Comparison of ENCODE assay signal across 15 cellular contexts in the genomic region with DNA sequence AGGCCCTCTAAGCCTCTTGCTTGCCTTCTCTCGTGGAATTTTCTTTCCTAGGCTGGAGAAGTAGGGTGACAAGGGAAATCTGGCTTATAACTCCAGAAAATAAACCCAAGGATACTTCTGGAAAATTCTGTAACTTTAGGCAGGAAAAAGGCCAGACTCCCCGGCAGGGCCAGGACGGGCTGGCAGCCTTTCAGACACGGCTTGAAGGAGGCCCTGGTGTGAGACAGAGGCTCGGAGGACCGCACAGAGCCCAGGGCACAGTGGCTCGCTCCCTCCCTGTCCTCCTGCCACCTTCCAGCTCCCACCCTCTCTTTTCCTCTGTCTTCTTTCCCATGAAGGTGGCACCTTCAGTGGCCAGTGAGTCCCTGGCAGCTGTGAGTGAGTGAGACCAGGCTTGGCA. TPM values are rescaled to one million over a fixed set of nuclear protein-coding genes. Genes with fewer than 3 reads are reported as not detected.
DNase-seq lines count a peak whose midpoint lies in the region; ATAC-seq and TF ChIP-seq lines count a peak whose summit lies in the region.
"Had no signal": no experiment of that assay in that cellular context is flagged by ENCODE, and none has a peak within 500 bp of the region (broad histone marks: within the 10 kb centered on the region; RNA-seq: fewer than 3 reads in every experiment).

No MANE protein-coding gene starts in this region.

- no peak for TF ChIP-seq EP300 in sigmoid colon (IDR thresholded peaks at IDR 0.05)

- peak overlapping the region; percentile 17 to 35 for H3K27ac Mint-ChIP-seq in effector memory CD8-positive, alpha-beta T cell
- H3K27ac Mint-ChIP-seq in nephron progenitor cell, result peak overlapping the region; percentile 71
- H3K27ac Mint-ChIP-seq: B cell; CD8-positive, alpha-beta T cell had no signal

- no peak for ATAC-seq in effector memory CD8-positive, alpha-beta T cell (replicated peaks)
- no peak for ATAC-seq in SK-N-SH treated with all-trans-retinoic acid at 6 μM for 48 hours
- ATAC-seq: CD8-positive, alpha-beta T cell had no signal

- peaks cover 0 to 20% (median 1%) of the 10 kb centered on the region in 4 donors for H3K36me3 ChIP-seq in sigmoid colon

- no peaks in the 10 kb centered on the region for H3K27me3 ChIP-seq in sigmoid colon
- H3K27me3 ChIP-seq: BLaER1 treated with 17β-estradiol and CSF1 and Interleukin-3, amounts not matched to agents 10 nM and 100 nM had no signal

- H3K4me1 ChIP-seq in sigmoid colon, result peaks cover 0 to 24% (median 16%) of the 10 kb centered on the region in 4 donors

- peaks cover 24% of the 10 kb centered on the region for H3K36me3 Mint-ChIP-seq in effector memory CD8-positive, alpha-beta T cell (ENCODE audit: insufficient read depth)
- H3K36me3 Mint-ChIP-seq in nephron progenitor cell (ENCODE audit: low read depth), result peaks cover 59% of the 10 kb centered on the region

- peaks cover 0 to 2% of the 10 kb centered on the region in 2 donors for H3K4me1 Mint-ChIP-seq in effector memory CD8-positive, alpha-beta T cell (ENCODE audit: low read depth in 2 of 2)
- peaks cover 44% of the 10 kb centered on the region for H3K4me1 Mint-ChIP-seq in nephron progenitor cell

- no peak for TF ChIP-seq CTCF in RWPE1 (conservative IDR thresholded peaks at IDR 0.05; ENCODE audit: low read depth)
- no peak for TF ChIP-seq CTCF in nephron progenitor cell (IDR thresholded peaks at IDR 0.05)
- no peak for TF ChIP-seq CTCF in sigmoid colon (IDR thresholded peaks at IDR 0.05)

- H3K27me3 Mint-ChIP-seq in effector memory CD8-positive, alpha-beta T cell, result no peaks in the 10 kb centered on the region
- H3K27me3 Mint-ChIP-seq in nephron progenitor cell (ENCODE audit: low read depth, poor library complexity), result no peaks in the 10 kb centered on the region
- H3K27me3 Mint-ChIP-seq: B cell had no signal

- no peaks in the 10 kb centered on the region for H3K9me3 ChIP-seq in sigmoid colon

- no peaks in the 10 kb centered on the region for H3K9me3 Mint-ChIP-seq in effector memory CD8-positive, alpha-beta T cell
- H3K9me3 Mint-ChIP-seq in nephron progenitor cell, result peaks cover 20% of the 10 kb centered on the region

- no peak overlapping the region for H3K4me3 Mint-ChIP-seq in effector memory CD8-positive, alpha-beta T cell
- no peak overlapping the region for H3K4me3 Mint-ChIP-seq in nephron progenitor cell
- H3K4me3 Mint-ChIP-seq: B cell; CD8-positive, alpha-beta T cell; H9 had no signal

- 89 to 96% methylated on average over 7 of the region's 7 CpGs for WGBS in sigmoid colon, 2 donors

- peak overlapping the region; percentile 10 for H3K27ac ChIP-seq in RWPE1
- H3K27ac ChIP-seq in sigmoid colon, result peak overlapping the region in 3 of 4 donors; percentile 38 to 68 (median 54)
- H3K27ac ChIP-seq: BLaER1 treated with 17β-estradiol and CSF1 and Interleukin-3, amounts not matched to agents 10 nM and 100 nM had no signal

- H3K4me3 ChIP-seq in sigmoid colon, result no peak overlapping the region
- H3K4me3 ChIP-seq: BLaER1 treated with 17β-estradiol and CSF1 and Interleukin-3, amounts not matched to agents 10 nM and 100 nM had no signal

- TF ChIP-seq POLR2A in sigmoid colon (IDR thresholded peaks at IDR 0.05), result no peak

- CTCF ChIA-PET in RWPE1 (lab: Yijun Ruan, JAX), result interaction anchor here (0.5 kb wide), 1 partner anchor 29 kb away, joined by 3 read pairs; no protein-coding TSS in a partner anchor

- intact Hi-C loops in sigmoid colon (cut with DNase I), result loop anchor here (5.0 kb wide), 3 partner anchors 130 to 250 kb away; partner anchors contain the start of gene CDON

- DNase-seq in RWPE1 (ENCODE audit: low spot score) (no peak), nephron progenitor cell (no peak), sigmoid colon (no peak), HuH-7.5 (ENCODE audit: low spot score) (no peak), NCI-H446 treated with DMSO at 0.1 percent for 48 hours (lab: John Stamatoyannopoulos, UW) (no peak)
- no peak for DNase-seq in effector memory CD8-positive, alpha-beta T cell
- DNase-seq in activated CD4-positive, alpha-beta T cell treated with anti-CD3 and anti-CD28 coated beads for 1 hour, result no peak
- DNase-seq: Calu3; CD8-positive, alpha-beta T cell; DMS79 treated with DMSO at 0.1 percent for 48 hours; GF-D8; H9 had no signal

- POLR2A ChIA-PET in RWPE1 (lab: Yijun Ruan, JAX; ENCODE audit: low non-redundant PET), result no interaction called here

TF ChIP-seq in SK-N-SH treated with all-trans-retinoic acid at 6 μM for 48 hours, 23 proteins besides CTCF, POLR2A, EP300 and RAD21:
- TF ChIP-seq GLIS3 (CRISPR knock-in tag; IDR thresholded peaks at IDR 0.05) (no peak), ISL1 (CRISPR knock-in tag; IDR thresholded peaks at IDR 0.05) (no peak), RARB (CRISPR knock-in tag; IDR thresholded peaks at IDR 0.05) (no peak), PPARA (CRISPR knock-in tag; IDR thresholded peaks at IDR 0.05; ENCODE audit: borderline replicate concordance) (no peak), TSHZ2 (CRISPR knock-in tag; IDR thresholded peaks at IDR 0.05) (no peak), TOX (CRISPR knock-in tag; IDR thresholded peaks at IDR 0.05; ENCODE audit: borderline replicate concordance) (no peak), ZNF8 (CRISPR knock-in tag; IDR thresholded peaks at IDR 0.05) (no peak), ZNF565 (CRISPR knock-in tag; conservative IDR thresholded peaks at IDR 0.05; ENCODE audit: low read depth) (no peak), ZNF70 (CRISPR knock-in tag; IDR thresholded peaks at IDR 0.05) (no peak), ZFP3 (CRISPR knock-in tag; IDR thresholded peaks at IDR 0.05) (no peak)

RNA-seq across cellular contexts. Expression of gene RPUSD4, which starts 19.1 kb away (rescaled TPM):
- total RNA-seq in sigmoid colon, result 10 to 100 TPM; 14.3 to 24.4 (median 17.6) TPM
- 10 to 100 TPM in 2 of 3 donors, 1 to 10 TPM in 1; 7.9 to 22.5 (median 10.8) TPM for polyA plus RNA-seq in sigmoid colon

RNA-seq across cellular contexts. Expression of gene FAM118B, which starts 19.2 kb away (rescaled TPM):
- total RNA-seq in sigmoid colon, result 10 to 100 TPM; 13.3 to 22.2 (median 16.2) TPM
- polyA plus RNA-seq in sigmoid colon, result 10 to 100 TPM; 25.8 to 54.3 (median 43.2) TPM
